In the genomic region with DNA sequence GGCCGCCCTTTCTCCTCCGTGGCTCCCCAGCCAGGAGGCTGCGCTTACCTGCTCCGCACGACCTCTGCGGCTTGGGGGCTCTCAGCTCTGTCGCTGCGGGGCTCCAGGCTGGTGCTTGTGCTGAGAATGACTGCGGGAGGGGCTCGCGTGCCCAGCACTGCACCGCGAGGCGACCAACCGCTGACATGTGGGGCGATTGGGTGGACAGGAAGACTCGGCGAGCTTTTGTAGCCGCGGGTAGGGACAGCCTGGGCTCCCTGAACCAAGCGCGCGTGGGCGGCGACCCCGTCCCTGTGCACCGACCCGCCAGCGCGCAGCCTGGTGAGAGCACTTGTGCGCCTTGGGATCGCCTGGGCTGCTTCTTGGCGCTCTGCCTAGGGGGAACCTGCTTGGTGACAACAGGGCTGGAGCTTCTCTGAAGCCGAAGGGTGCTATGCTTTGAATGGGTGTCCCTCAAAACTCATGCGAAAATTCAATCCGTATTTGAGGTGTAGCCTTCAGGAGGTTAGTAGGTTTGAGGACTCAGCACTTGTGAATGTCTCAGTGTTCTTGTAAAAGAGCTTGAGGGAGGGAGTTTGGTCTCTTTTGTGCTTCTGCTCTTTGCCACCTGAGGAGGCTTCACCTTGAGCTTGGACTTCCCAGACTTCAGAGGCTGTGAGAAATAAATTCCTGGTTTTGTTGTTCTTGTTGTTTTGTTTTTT, we compare ENCODE assay signal across 8 cellular contexts. TPM values are rescaled to one million over a fixed set of nuclear protein-coding genes. Genes with fewer than 3 reads are reported as not detected.
DNase-seq lines count a peak whose midpoint lies in the region; ATAC-seq and TF ChIP-seq lines count a peak whose summit lies in the region.

No MANE protein-coding gene starts in this region.

- H3K27ac Mint-ChIP-seq in MCF 10A (ENCODE audit: low read depth, unreplicated experiment), result no peak overlapping the region
- H3K27ac Mint-ChIP-seq in naive thymus-derived CD8-positive, alpha-beta T cell, result peak overlapping the region in 1 of 10 donors; percentile 77

- in situ Hi-C loops in T47D (cut with HindIII; ENCODE audit: low pct_unique_long_range_greater_than_20kb, low sequenced_read_pairs), result no loop called here

- CTCF ChIA-PET in MCF 10A (lab: Yijun Ruan, JAX), result interaction anchor here (0.6 to 0.9 kb wide), 4 partner anchors 52 to 308 kb away, joined by 3 read pairs; no protein-coding TSS in a partner anchor

- peaks cover 0 to 8% (median 7%) of the 10 kb centered on the region in 4 donors for H3K4me1 ChIP-seq in sigmoid colon

- no peaks in the 10 kb centered on the region for H3K27me3 Mint-ChIP-seq in MCF 10A (ENCODE audit: insufficient read depth, unreplicated experiment)
- H3K27me3 Mint-ChIP-seq in naive thymus-derived CD8-positive, alpha-beta T cell, result peaks cover 18 to 50% (median 36%) of the 10 kb centered on the region in 5 donors

- no peaks in the 10 kb centered on the region for H3K36me3 Mint-ChIP-seq in MCF 10A (ENCODE audit: insufficient read depth, unreplicated experiment)
- peaks cover 0 to 29% (median 5%) of the 10 kb centered on the region in 3 donors for H3K36me3 Mint-ChIP-seq in naive thymus-derived CD8-positive, alpha-beta T cell

- intact Hi-C loops in MCF 10A (cut with micrococcal nuclease) (no loop called here), sigmoid colon (cut with DNase I) (no loop called here)

- 6 to 20% methylated on average over 36 of the region's 36 CpGs for WGBS in sigmoid colon, 2 donors

- no peak overlapping the region for H3K27ac ChIP-seq in sigmoid colon

- peaks cover 0 to 10% (median 0%) of the 10 kb centered on the region in 4 donors for H3K9me3 ChIP-seq in sigmoid colon

- TF ChIP-seq POLR2A in sigmoid colon (IDR thresholded peaks at IDR 0.05), result no peak

- peaks cover 13% of the 10 kb centered on the region for H3K9me3 Mint-ChIP-seq in MCF 10A (ENCODE audit: unreplicated experiment)
- H3K9me3 Mint-ChIP-seq in naive thymus-derived CD8-positive, alpha-beta T cell, result peaks cover 8 to 29% (median 18%) of the 10 kb centered on the region in 9 donors

- peaks cover 0 to 26% (median 4%) of the 10 kb centered on the region in 3 donors for H3K27me3 ChIP-seq in sigmoid colon

- DNase-seq in T47D (ENCODE audit: low read depth in 1 of 2, low spot score in 1 of 2) (peak; percentile 56 to 81), MCF 10A (ENCODE audit: unreplicated experiment) (no peak), RPMI7951 (ENCODE audit: low read depth) (peak; percentile 38), foreskin fibroblast (peak; percentile 5 to 46), sigmoid colon (peak; percentile 63)
- no peak for DNase-seq in naive thymus-derived CD8-positive, alpha-beta T cell
- DNase-seq in effector CD4-positive, alpha-beta T cell, result no peak

- no peak overlapping the region for H3K4me3 Mint-ChIP-seq in MCF 10A (ENCODE audit: unreplicated experiment)
- no peak overlapping the region for H3K4me3 Mint-ChIP-seq in naive thymus-derived CD8-positive, alpha-beta T cell

- ATAC-seq in naive thymus-derived CD8-positive, alpha-beta T cell, result no peak
- ATAC-seq in HG03571 (IDR thresholded peaks at IDR 0.05; ENCODE audit: unreplicated experiment), result no peak

- BruUV-seq in MCF 10A (replicated peaks; lab: Mats Ljungman, UMichigan), result no TSS peak

- H3K4me3 ChIP-seq in foreskin fibroblast (ENCODE audit: low read depth in 1 of 2, low read length in 2 of 2) (peak overlapping the region; percentile 23 to 44), sigmoid colon (peak overlapping the region; percentile 14 to 46 (median 32))

- POLR2A ChIA-PET in MCF 10A (lab: Yijun Ruan, JAX), result no interaction called here
- POLR2A ChIA-PET in naive thymus-derived CD8-positive, alpha-beta T cell (lab: Charles Lee), result no interaction called here

- no peak for TF ChIP-seq EP300 in sigmoid colon (IDR thresholded peaks at IDR 0.05)

- TF ChIP-seq CTCF in MCF 10A (IDR thresholded peaks at IDR 0.05; ENCODE audit: unreplicated experiment) (no peak), foreskin fibroblast (IDR thresholded peaks at IDR 0.05; ENCODE audit: low read depth, low read length) (no peak), sigmoid colon (IDR thresholded peaks at IDR 0.05) (no peak)

- no peaks in the 10 kb centered on the region for H3K36me3 ChIP-seq in sigmoid colon

- no peaks in the 10 kb centered on the region for H3K4me1 Mint-ChIP-seq in MCF 10A (ENCODE audit: insufficient read depth, unreplicated experiment)
- H3K4me1 Mint-ChIP-seq in naive thymus-derived CD8-positive, alpha-beta T cell, result peaks cover 0 to 5% (median under 1%) of the 10 kb centered on the region in 4 donors

RNA-seq across cellular contexts. Expression of gene IL12A, which starts 50.4 kb away (rescaled TPM):
- total RNA-seq in MCF 10A (2022), result 1.3 and 1.7 TPM in 2 replicates
- 0.49 and 0.72 TPM in 2 replicates for total RNA-seq in RPMI7951 (2014; rRNA removed; shearing (Covaris generic))
- 1 to 10 TPM in 3 of 4 donors, under 1 TPM in 1; 0.27 to 3.9 (median 1.3) TPM for total RNA-seq in sigmoid colon
- polyA plus RNA-seq in sigmoid colon, result under 1 TPM in 1 of 3 donors, not detected in 2; 0.79 TPM
- total RNA-seq in naive thymus-derived CD8-positive, alpha-beta T cell, result 1 to 10 TPM; 1.0 to 3.0 TPM
- under 1 TPM; 0.37 to 0.60 (median 0.43) TPM for polyA plus RNA-seq in naive thymus-derived CD8-positive, alpha-beta T cell

Comparison
In these comparisons a context has a peak if more than half of its experiments do, and no peak if none do; other contexts are left out.
1. DNase-seq: peak in T47D (2 of 2), RPMI7951 (single experiment), foreskin fibroblast (2 of 2) and sigmoid colon (single experiment); none in MCF 10A (single experiment), naive thymus-derived CD8-positive, alpha-beta T cell (0 of 10) and effector CD4-positive, alpha-beta T cell (single experiment).